ENCODE assay signal across 10 cellular contexts in genomic region chr15:40029979-40030893, GRCh38. TPM values are rescaled to one million over a fixed set of nuclear protein-coding genes. Genes with fewer than 3 reads are reported as not detected.
DNase-seq lines count a peak whose midpoint lies in the region; ATAC-seq, FAIRE-seq and TF ChIP-seq lines count a peak whose summit lies in the region.
"Had no signal": no experiment of that assay in that cellular context is flagged by ENCODE, and none has a peak within 500 bp of the region (broad histone marks: within the 10 kb centered on the region; RNA-seq: fewer than 3 reads in every experiment).

No MANE protein-coding gene starts in this region.

- H3K79me1 ChIP-seq in mesendoderm (ENCODE audit: low read length) = no peaks in the 10 kb centered on the region

- peak; percentile 21 for DNase-seq in COLO829 (ENCODE audit: low spot score)
- no peak for DNase-seq in HFFc6
- peak; percentile 28 for DNase-seq in bronchial epithelial cell (ENCODE audit: low read depth)
- DNase-seq in mesendoderm = peak; percentile 69
- no peak for DNase-seq in activated CD4-positive, alpha-beta T cell treated with anti-CD3 and anti-CD28 coated beads, Interleukin-2, amount 50 U/mL, for 4 hours
- DNase-seq: stimulated activated CD8-positive, alpha-beta memory T cell treated with anti-CD3 and anti-CD28 coated beads, Interleukin-4, amount 100 ng/mL, for 48 hours had no signal

- H3K18ac ChIP-seq in mesendoderm (ENCODE audit: low read length) = no peak overlapping the region

- no peak overlapping the region for H3K4me3 ChIP-seq in bronchial epithelial cell (ENCODE audit: low read depth, low read length)
- H3K4me3 ChIP-seq in mesendoderm (ENCODE audit: low read length) = no peak overlapping the region

- H3K9ac ChIP-seq in mesendoderm (ENCODE audit: low read length) = no peak overlapping the region

- H2AK5ac ChIP-seq in mesendoderm (ENCODE audit: low read length) = no peak overlapping the region

- no peak overlapping the region for H3K4ac ChIP-seq in mesendoderm (ENCODE audit: low read depth, low read length)

- H3K36me3 ChIP-seq in bronchial epithelial cell (ENCODE audit: control insufficient read depth, insufficient read depth, low read length) = peaks cover 4% of the 10 kb centered on the region
- peaks cover 3% of the 10 kb centered on the region for H3K36me3 ChIP-seq in mesendoderm (ENCODE audit: control insufficient read depth, insufficient read depth, low read length)

- H4K8ac ChIP-seq in mesendoderm (ENCODE audit: low read depth, low read length) = no peak overlapping the region

- no peaks in the 10 kb centered on the region for H3K9me3 Mint-ChIP-seq in HFFc6

- H4K5ac ChIP-seq in mesendoderm (ENCODE audit: low read length) = no peak overlapping the region

- no peak overlapping the region for H3K4me2 ChIP-seq in mesendoderm (ENCODE audit: low read length)

- TF ChIP-seq CTCF in HFFc6 (IDR thresholded peaks at IDR 0.05) (peak; percentile 76), bronchial epithelial cell (IDR thresholded peaks at IDR 0.05; ENCODE audit: insufficient read depth, low read length, severe bottlenecking) (peak; percentile 65)

- no peaks in the 10 kb centered on the region for H3K27me3 Mint-ChIP-seq in HFFc6 (ENCODE audit: insufficient read depth)

- no CpG with 5 or more reads among the region's 7 CpGs for WGBS in mesendoderm (ENCODE audit: extremely low coverage, insufficient coverage, low lambda C conversion rate)

- no peak for FAIRE-seq in bronchial epithelial cell (lab: Jason Lieb, UNC)
- FAIRE-seq: endometrium had no signal

- no peak overlapping the region for H3K27ac ChIP-seq in mesendoderm (ENCODE audit: low read depth, low read length)

- H2BK5ac ChIP-seq in mesendoderm (ENCODE audit: low read length) = no peak overlapping the region

- H3K4me1 Mint-ChIP-seq in HFFc6 (ENCODE audit: low read depth) = no peaks in the 10 kb centered on the region; the same call in 1 of the 2 replicates

- H2BK120ac ChIP-seq in mesendoderm (ENCODE audit: low read depth, low read length) = no peak overlapping the region

- H3K27me3 ChIP-seq in bronchial epithelial cell (ENCODE audit: control insufficient read depth, insufficient read depth, low read length) (no peaks in the 10 kb centered on the region), mesendoderm (ENCODE audit: insufficient read depth, low read length, poor library complexity) (no peaks in the 10 kb centered on the region)

- no peak overlapping the region for H3K56ac ChIP-seq in mesendoderm (ENCODE audit: low read length)

- peaks cover 39% of the 10 kb centered on the region for H3K36me3 Mint-ChIP-seq in HFFc6 (ENCODE audit: low read depth)

- no peaks in the 10 kb centered on the region for H3K79me2 ChIP-seq in mesendoderm (ENCODE audit: control insufficient read depth, insufficient read depth, low read length)

- no peak overlapping the region for H3K23ac ChIP-seq in mesendoderm (ENCODE audit: low read length)

- H3K4me1 ChIP-seq in mesendoderm (ENCODE audit: control insufficient read depth, low read depth, low read length) = no peaks in the 10 kb centered on the region

- ATAC-seq in GM19328 (IDR thresholded peaks at IDR 0.05; ENCODE audit: unreplicated experiment) (no peak), GM18505 (IDR thresholded peaks at IDR 0.05; ENCODE audit: unreplicated experiment) (no peak), GM19467 (IDR thresholded peaks at IDR 0.05; ENCODE audit: unreplicated experiment) (no peak)

- H3K4me3 Mint-ChIP-seq in HFFc6 = no peak overlapping the region

- TF ChIP-seq POLR2A in GM18505 (IDR thresholded peaks at IDR 0.05; ENCODE audit: borderline replicate concordance, extremely low read depth, insufficient read depth, insufficient read length) = no peak

- H3K27ac Mint-ChIP-seq in HFFc6 = 0 out of 2 replicates have a peak overlapping the region, but pooled peaks have one; percentile 5

- H2BK15ac ChIP-seq in mesendoderm (replicated peaks; ENCODE audit: low read depth) = no peak overlapping the region

RNA-seq across cellular contexts. Expression of gene SRP14, which starts 8.7 kb away (rescaled TPM):
- total RNA-seq in HFFc6 (2021; fragmentation: NEBNext Ultra II Directional; extraction: Animal tissue kit (Norgen Biotek cat#: 25700)) = 100 to 1,000 TPM; 177 to 227 (median 212) TPM
- total RNA-seq in bronchial epithelial cell = 95.8 and 176 TPM in 2 replicates
- polyA plus RNA-seq in mesendoderm (2013, experiment 1 of 2) = 546 TPM
- polyA plus RNA-seq in mesendoderm (2013, experiment 2 of 2) = 544 TPM

Comparison
In these comparisons a context has a peak if more than half of its experiments do, and no peak if none do; other contexts are left out.
1. DNase-seq: peak in COLO829 (single experiment), bronchial epithelial cell (single experiment) and mesendoderm (single experiment); none in HFFc6 (single experiment) and activated CD4-positive, alpha-beta T cell treated with anti-CD3 and anti-CD28 coated beads, Interleukin-2, amount 50 U/mL, for 4 hours (0 of 2).